Comparison of ENCODE assay signal across 34 cellular contexts in the genomic region with DNA sequence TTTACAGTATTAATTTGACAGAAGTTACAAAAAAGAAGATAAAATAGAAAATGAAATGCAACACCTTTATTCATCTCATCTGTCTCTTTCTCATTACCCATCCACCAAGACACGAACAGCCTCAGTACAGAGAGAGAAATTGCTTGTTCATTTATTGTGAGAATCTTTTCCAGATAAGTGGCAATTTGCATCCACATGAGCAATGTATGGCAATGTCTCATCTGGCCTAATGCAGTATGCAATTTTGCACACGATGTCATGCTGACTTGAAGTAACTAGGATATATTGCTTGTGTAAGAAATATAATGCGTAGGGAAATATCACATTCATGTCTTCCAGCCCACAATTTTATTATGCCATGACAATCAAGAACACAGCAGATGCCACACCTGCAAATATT.
"Had no signal": no experiment of that assay in that cellular context is flagged by ENCODE, and none has a peak within 500 bp of the region (broad histone marks: within the 10 kb centered on the region; RNA-seq: fewer than 3 reads in every experiment).

No MANE protein-coding gene starts in this region.

- H3K27ac Mint-ChIP-seq: activated B cell treated with CpG ODN at 0.5 μM for 24 hours; activated CD4-positive, alpha-beta memory T cell treated with anti-CD3 and anti-CD28 coated beads for 36 hours; activated naive CD4-positive, alpha-beta T cell treated with anti-CD3 and anti-CD28 coated beads, Interleukin-2, amount 10 ng/mL, durations not matched to agents 7 days and 5 days; activated naive CD8-positive, alpha-beta T cell; activated naive CD8-positive, alpha-beta T cell treated with anti-CD3 and anti-CD28 coated beads, Interleukin-2, amount 50 U/mL, for 24 hours; activated T-helper 1 cell treated with anti-CD3 and anti-CD28 coated beads, Interleukin-12 subunit alpha, Interleukin-12 subunit beta, Interleukin-2, Interleukin-4 antibody, amounts not matched to agents 30 ng/mL and 10 ng/mL and 1 ng/mL, durations not matched to agents 14 hours and 24 hours and 36 hours; brain; T-helper 1 cell treated with Interleukin-12 subunit alpha and Interleukin-12 subunit beta and Interleukin-4 antibody, amounts not matched to agents 30 μg/mL and 1 μg/mL, for 36 hours; T-helper 2 cell treated with Interferon-gamma antibody and Interleukin-4, amounts not matched to agents 5 μg/mL and 100 μg/mL, for 36 hours had no signal

- ATAC-seq: activated naive CD8-positive, alpha-beta T cell treated with anti-CD3 and anti-CD28 coated beads, Interleukin-2, amount 50 U/mL, for 24 hours; activated T-cell treated with anti-CD3 and anti-CD28 coated beads, Interleukin-2, amount 50 U/mL, for 4 hours; PC-3 had no signal

- H3K4me1 ChIP-seq: Peyer's patch, SJSA1 had no signal

- H3K4me1 Mint-ChIP-seq: activated B cell treated with CpG ODN at 0.5 μM for 24 hours; activated naive CD4-positive, alpha-beta T cell treated with anti-CD3 and anti-CD28 coated beads, Interleukin-2, amount 10 ng/mL, durations not matched to agents 7 days and 5 days; activated naive CD8-positive, alpha-beta T cell treated with anti-CD3 and anti-CD28 coated beads, Interleukin-2, amount 50 U/mL, for 24 hours had no signal

- H3K36me3 ChIP-seq: Peyer's patch, SJSA1 had no signal

- H3K9ac ChIP-seq: SK-N-SH had no signal

- H3K4me3 Mint-ChIP-seq: activated B cell treated with CpG ODN at 0.5 μM for 24 hours; activated CD4-positive, alpha-beta memory T cell treated with anti-CD3 and anti-CD28 coated beads for 36 hours; activated naive CD4-positive, alpha-beta T cell treated with anti-CD3 and anti-CD28 coated beads, Interleukin-2, amount 10 ng/mL, durations not matched to agents 7 days and 5 days; activated naive CD8-positive, alpha-beta T cell; activated naive CD8-positive, alpha-beta T cell treated with anti-CD3 and anti-CD28 coated beads, Interleukin-2, amount 50 U/mL, for 24 hours; activated T-cell treated with anti-CD3 and anti-CD28 coated beads, Interleukin-2, amount 50 U/mL, for 4 hours; activated T-helper 1 cell treated with anti-CD3 and anti-CD28 coated beads, Interleukin-12 subunit alpha, Interleukin-12 subunit beta, Interleukin-2, Interleukin-4 antibody, amounts not matched to agents 30 ng/mL and 10 ng/mL and 1 ng/mL, durations not matched to agents 14 hours and 24 hours and 36 hours; brain; T-helper 1 cell treated with Interleukin-12 subunit alpha and Interleukin-12 subunit beta and Interleukin-4 antibody, amounts not matched to agents 30 μg/mL and 1 μg/mL, for 36 hours; T-helper 2 cell treated with Interferon-gamma antibody and Interleukin-4, amounts not matched to agents 5 μg/mL and 100 μg/mL, for 36 hours had no signal

- H3K27ac ChIP-seq: Peyer's patch, SJSA1, VCaP had no signal

- H3K27me3 Mint-ChIP-seq: activated B cell treated with CpG ODN at 0.5 μM for 24 hours; activated CD4-positive, alpha-beta memory T cell treated with anti-CD3 and anti-CD28 coated beads for 36 hours; activated naive CD4-positive, alpha-beta T cell treated with anti-CD3 and anti-CD28 coated beads, Interleukin-2, amount 10 ng/mL, durations not matched to agents 7 days and 5 days; activated naive CD8-positive, alpha-beta T cell; activated naive CD8-positive, alpha-beta T cell treated with anti-CD3 and anti-CD28 coated beads, Interleukin-2, amount 50 U/mL, for 24 hours; brain had no signal

- H3K27me3 ChIP-seq: Peyer's patch, SJSA1 had no signal

- DNase-seq: activated B cell treated with CpG ODN at 0.5 μM for 24 hours; activated CD4-positive, alpha-beta memory T cell treated with anti-CD3 and anti-CD28 coated beads for 36 hours; activated CD4-positive, alpha-beta T cell treated with anti-CD3 and anti-CD28 coated beads for 4 hours; activated CD4-positive, alpha-beta T cell treated with anti-CD3 and anti-CD28 coated beads, Interleukin-2, amount 50 U/mL, for 1 hour; activated CD4-positive, CD25-positive, alpha-beta regulatory T cell treated with anti-CD3 and anti-CD28 coated beads, Interleukin-2, amount 50 U/mL, for 72 hours; activated CD8-positive, alpha-beta memory T cell treated with anti-CD3 and anti-CD28 coated beads, Interleukin-2, amount 50 U/mL, for 4 hours; activated gamma-delta T cell treated with Interleukin-2 at 50 U/mL for 16 hours; activated naive CD4-positive, alpha-beta T cell treated with anti-CD3 and anti-CD28 coated beads, Interleukin-2, amount 10 ng/mL, durations not matched to agents 7 days and 5 days; activated naive CD8-positive, alpha-beta T cell treated with anti-CD3 and anti-CD28 coated beads, Interleukin-2, amount 50 U/mL, for 24 hours; activated T-cell treated with anti-CD3 and anti-CD28 coated beads for 4 hours; activated T-cell treated with anti-CD3 and anti-CD28 coated beads, Interleukin-2, amount 50 U/mL, for 4 hours; anterior cingulate cortex; Karpas-422; NCI-H1105; NCI-H1417 treated with DMSO at 0.1 percent for 48 hours; NCI-H1930; NCI-H2081 treated with DMSO at 0.1 percent for 48 hours; NCI-H226; NCI-H446 treated with DMSO at 0.1 percent for 48 hours; NCI-H524 treated with DMSO at 0.1 percent for 48 hours; NCI-H748 treated with DMSO at 0.1 percent for 48 hours; NK-92 treated with Interleukin-12 subunit alpha and Interleukin-12 subunit beta, amount 100 ng/mL, for 24 hours; PC-3; Peyer's patch; RPMI8226; SHP77 treated with DMSO at 0.1 percent for 48 hours; SK-N-SH had no signal

- H3K4me3 ChIP-seq: Peyer's patch, SJSA1 had no signal

- H3K9me3 ChIP-seq: Peyer's patch, SJSA1, SK-N-SH had no signal

- H3K4me2 ChIP-seq: SK-N-SH had no signal

- H3K9me3 Mint-ChIP-seq: activated B cell treated with CpG ODN at 0.5 μM for 24 hours; activated naive CD8-positive, alpha-beta T cell treated with anti-CD3 and anti-CD28 coated beads, Interleukin-2, amount 50 U/mL, for 24 hours; activated T-helper 1 cell treated with anti-CD3 and anti-CD28 coated beads, Interleukin-12 subunit alpha, Interleukin-12 subunit beta, Interleukin-2, Interleukin-4 antibody, amounts not matched to agents 30 ng/mL and 10 ng/mL and 1 ng/mL, durations not matched to agents 14 hours and 24 hours and 36 hours; brain; T-helper 1 cell treated with Interleukin-12 subunit alpha and Interleukin-12 subunit beta and Interleukin-4 antibody, amounts not matched to agents 30 μg/mL and 1 μg/mL, for 36 hours had no signal

- H3K36me3 Mint-ChIP-seq: activated CD4-positive, alpha-beta memory T cell treated with anti-CD3 and anti-CD28 coated beads for 36 hours; activated naive CD4-positive, alpha-beta T cell treated with anti-CD3 and anti-CD28 coated beads, Interleukin-2, amount 10 ng/mL, durations not matched to agents 7 days and 5 days; activated naive CD8-positive, alpha-beta T cell; brain had no signal
